In genomic region chr4:25160714-25161598, GRCh38 we compare ENCODE assay signal across 8 cellular contexts. TPM values are rescaled to one million over a fixed set of nuclear protein-coding genes. Genes with fewer than 3 reads are reported as not detected.
DNase-seq lines count a peak whose midpoint lies in the region; ATAC-seq, FAIRE-seq and TF ChIP-seq lines count a peak whose summit lies in the region.

No MANE protein-coding gene starts in this region.

- H3K18ac ChIP-seq in H1 (ENCODE audit: extremely low read depth, low read length) = no peak overlapping the region

- CTCF ChIA-PET in H1 (lab: Charles Lee; ENCODE audit: partially characterized antibody) = interaction anchor here (0.9 to 2.9 kb wide), 3 partner anchors 12 to 180 kb away, joined by 3 to 8 read pairs (median 6); partner anchors contain the start of gene ZCCHC4

- H3K56ac ChIP-seq in H1 (replicated peaks; ENCODE audit: insufficient read length, low read depth, low read length) = no peak overlapping the region

- no peak overlapping the region for H3K4ac ChIP-seq in H1 (replicated peaks; ENCODE audit: insufficient read length, low read depth, low read length)

- H3K14ac ChIP-seq in H1 (ENCODE audit: insufficient read length) = no peak overlapping the region

- no peak overlapping the region for H2AK5ac ChIP-seq in H1 (ENCODE audit: low read depth, low read length)

- WGBS in H1 (ENCODE audit: extremely low coverage in 1 of 2, insufficient coverage in 1 of 2, insufficient read length in 1 of 2, insufficient replicate concordance in 2 of 2, low coverage in 1 of 2, low lambda C conversion rate in 2 of 2, missing lambda C conversion rate in 1 of 2), 2 experiments = 44 to 100% methylated on average over 1 to 16 of the region's 16 CpGs

- POLR2A ChIA-PET in H1 (lab: Charles Lee; ENCODE audit: partially characterized antibody) = interaction anchor here (1.5 to 2.4 kb wide), 3 partner anchors 16 to 152 kb away, joined by 4 to 9 read pairs (median 8); partner anchors contain the start of gene ZCCHC4

- no peak overlapping the region for H4K8ac ChIP-seq in H1 (ENCODE audit: extremely low read depth, insufficient read depth, low read length)

- peak overlapping the region; percentile 90 for H3K4me3 ChIP-seq in AG10803 (ENCODE audit: low read length)
- peak overlapping the region; percentile 67 to 82 (median 82) for H3K4me3 ChIP-seq in H1 (ENCODE audit: extremely low read depth in 1 of 4, insufficient read depth in 2 of 4, low read depth in 3 of 4, low read length in 4 of 4)
- peak overlapping the region; percentile 92 to 94 for H3K4me3 ChIP-seq in muscle layer of duodenum (ENCODE audit: low read depth in 1 of 2, low read length in 2 of 2)

- FAIRE-seq in H1 (lab: Jason Lieb, UNC) = no peak

- H3K27ac ChIP-seq in H1 (ENCODE audit: low read depth, low read length) (no peak overlapping the region), muscle layer of duodenum (ENCODE audit: low read length) (peak overlapping the region; percentile 94)

- TF ChIP-seq POLR2A in H1 (IDR thresholded peaks at IDR 0.05; ENCODE audit: control extremely low read depth in 1 of 2, low read depth in 2 of 2, low read length in 2 of 2) = no peak

- no peak overlapping the region for H2BK120ac ChIP-seq in H1 (replicated peaks; ENCODE audit: low read depth, low read length)

- no peak overlapping the region for H2BK20ac ChIP-seq in H1 (ENCODE audit: low read length)

- no peaks in the 10 kb centered on the region for H3K79me1 ChIP-seq in H1 (ENCODE audit: low read depth, low read length)

- no peaks in the 10 kb centered on the region for H3K36me3 ChIP-seq in H1 (ENCODE audit: control insufficient read depth in 2 of 4, insufficient read depth in 4 of 4, low read length in 3 of 4)
- peaks cover 0 to 6% of the 10 kb centered on the region in 2 donors for H3K36me3 ChIP-seq in muscle layer of duodenum (ENCODE audit: control insufficient read depth in 1 of 2, insufficient read depth in 2 of 2, low read length in 2 of 2)

- H3K4me2 ChIP-seq in H1 (ENCODE audit: insufficient read depth in 1 of 2, low read depth in 2 of 2, low read length in 2 of 2) = peak overlapping the region; percentile 74 to 90

- no peak overlapping the region for H3K23ac ChIP-seq in H1 (ENCODE audit: insufficient read length)

- no peak overlapping the region for H4K91ac ChIP-seq in H1 (replicated peaks; ENCODE audit: insufficient read length, low read length)

- no peak for TF ChIP-seq EP300 in H1 (IDR thresholded peaks at IDR 0.05; ENCODE audit: borderline replicate concordance in 1 of 2, low read depth in 2 of 2, low read length in 2 of 2)

- peak overlapping the region; percentile 79 for H2AFZ ChIP-seq in H1 (ENCODE audit: low read length)

- H3K27me3 ChIP-seq in H1 (replicated peaks in 1 of 4; ENCODE audit: control insufficient read depth in 3 of 4, extremely low read depth in 1 of 4, insufficient read depth in 3 of 4, low read length in 3 of 4) (no peaks in the 10 kb centered on the region), muscle layer of duodenum (ENCODE audit: low read depth, low read length) (no peaks in the 10 kb centered on the region)

- ATAC-seq in GM18508 (IDR thresholded peaks at IDR 0.05; ENCODE audit: insufficient read depth, unreplicated experiment) = peak; percentile 24
- peak; percentile 37 for ATAC-seq in HG03135 (IDR thresholded peaks at IDR 0.05; ENCODE audit: unreplicated experiment)

- H3K79me2 ChIP-seq in H1 (ENCODE audit: control insufficient read depth in 1 of 2, insufficient read depth in 2 of 2, low read length in 2 of 2) = no peaks in the 10 kb centered on the region

- peaks cover 7% of the 10 kb centered on the region for H3K23me2 ChIP-seq in H1 (ENCODE audit: low read depth, low read length)

- no peak overlapping the region for H4K5ac ChIP-seq in H1 (ENCODE audit: insufficient read length, low read depth, low read length)

- H2BK15ac ChIP-seq in H1 (ENCODE audit: low read length) = no peak overlapping the region; the same call in 1 of the 2 replicates

- peak overlapping the region in 2 of 4 experiments; percentile 64 to 77; a peak in 3 of 7 replicates for H3K9ac ChIP-seq in H1 (replicated peaks in 1 of 4; ENCODE audit: extremely low read depth in 1 of 4, low read depth in 3 of 4, low read length in 3 of 4)

- TF ChIP-seq CTCF in AG10803 (conservative IDR thresholded peaks at IDR 0.05; ENCODE audit: low read length) = no peak
- TF ChIP-seq CTCF in H1 (IDR thresholded peaks at IDR 0.05; ENCODE audit: control extremely low read depth in 1 of 3, insufficient read depth in 1 of 3, low read depth in 1 of 3, low read length in 3 of 3) = no peak

- H2BK12ac ChIP-seq in H1 (ENCODE audit: low read depth, low read length) = no peak overlapping the region; the same call in 1 of the 2 replicates

- H3K4me1 ChIP-seq in H1 (replicated peaks in 1 of 4; ENCODE audit: control insufficient read depth in 3 of 4, insufficient read depth in 4 of 4, low read length in 3 of 4) (peaks cover 0 to 3% (median 2%) of the 10 kb centered on the region in 4 experiments; a peak in 4 of 7 replicates), muscle layer of duodenum (ENCODE audit: control insufficient read depth in 1 of 2, insufficient read depth in 2 of 2, low read length in 2 of 2) (peaks cover 11 to 17% of the 10 kb centered on the region in 2 donors)

- peaks cover 0 to under 1% of the 10 kb centered on the region in 2 experiments for H4K20me1 ChIP-seq in H1 (replicated peaks in 1 of 2; ENCODE audit: control insufficient read depth in 1 of 2, insufficient read depth in 2 of 2, low read length in 2 of 2)

- peak overlapping the region; percentile 36; the same call in 1 of the 2 replicates for H2BK5ac ChIP-seq in H1 (ENCODE audit: low read depth, low read length)

- TF ChIP-seq RAD21 in H1 (IDR thresholded peaks at IDR 0.05 in 1 of 2, conservative IDR thresholded peaks at IDR 0.05 in 1 of 2; ENCODE audit: low read depth in 2 of 2, low read length in 2 of 2) = no peak

- DNase-seq in AG10803 (ENCODE audit: low read depth) (no peak), RPMI8226 (peak; percentile 5), H1 (ENCODE audit: low read depth in 1 of 2, low spot score in 2 of 2) (no peak), mucosa of gallbladder (ENCODE audit: low spot score) (no peak), hippocampal formation (lab: John Stamatoyannopoulos, UW) (no peak)

- H3K9me3 ChIP-seq in H1 (ENCODE audit: insufficient read depth in 2 of 2, low read depth in 1 of 2, low read length in 1 of 2) (no peaks in the 10 kb centered on the region), muscle layer of duodenum (ENCODE audit: control insufficient read depth in 1 of 2, low read length in 2 of 2) (no peaks in the 10 kb centered on the region)

TF ChIP-seq in H1, 55 proteins besides CTCF, POLR2A, EP300 and RAD21:
- TF ChIP-seq SIN3A (conservative IDR thresholded peaks at IDR 0.05 in 1 of 2, IDR thresholded peaks at IDR 0.05 in 1 of 2; ENCODE audit: low read depth in 1 of 2, low read length in 2 of 2) = 0 out of 4 replicates have a peak, but pooled peaks of 1 of the 2 experiments have one; percentile 10
- TF ChIP-seq, protein P1, sequence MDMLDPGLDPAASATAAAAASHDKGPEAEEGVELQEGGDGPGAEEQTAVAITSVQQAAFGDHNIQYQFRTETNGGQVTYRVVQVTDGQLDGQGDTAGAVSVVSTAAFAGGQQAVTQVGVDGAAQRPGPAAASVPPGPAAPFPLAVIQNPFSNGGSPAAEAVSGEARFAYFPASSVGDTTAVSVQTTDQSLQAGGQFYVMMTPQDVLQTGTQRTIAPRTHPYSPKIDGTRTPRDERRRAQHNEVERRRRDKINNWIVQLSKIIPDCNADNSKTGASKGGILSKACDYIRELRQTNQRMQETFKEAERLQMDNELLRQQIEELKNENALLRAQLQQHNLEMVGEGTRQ (IDR thresholded peaks at IDR 0.05; ENCODE audit: low read length) = peak; percentile 22; the same call in 1 of the 2 replicates
- no peak for TF ChIP-seq CHD1 (IDR thresholded peaks at IDR 0.05; ENCODE audit: low read depth, low read length)
- TF ChIP-seq EGR1 (IDR thresholded peaks at IDR 0.05; ENCODE audit: borderline replicate concordance, low read depth, low read length) = no peak
- TF ChIP-seq SIRT6 (IDR thresholded peaks at IDR 0.05; ENCODE audit: low read length) = no peak

RNA-seq across cellular contexts. Expression of gene SEPSECS, which starts 0.7 kb away (rescaled TPM):
- 4.1 and 4.4 TPM in 2 replicates for total RNA-seq in H1 (2021; fragmentation: NEBNext Ultra II Directional; extraction: Animal tissue kit (Norgen Biotek cat#: 25700))
- polyA plus RNA-seq in H1 (2011; rRNA removed) = 1.1 and 1.9 TPM in 2 replicates
- polyA plus RNA-seq in H1 (2011; cell fraction: cytosol; rRNA removed) = 2.4 TPM
- polyA plus RNA-seq in H1 (2011; cell fraction: nucleus; rRNA removed) = 1.2 TPM
- polyA plus RNA-seq in H1 (2012, experiment 1 of 2) = 1.6 to 2.8 TPM (median 1.9 TPM) in 4 replicates
- polyA plus RNA-seq in H1 (2012, experiment 2 of 2) = 0.13 TPM
- polyA plus RNA-seq in H1 (2013, experiment 1 of 2) = 2.2 TPM
- 2.0 TPM for polyA plus RNA-seq in H1 (2013, experiment 2 of 2)
- 4.9 and 5.9 TPM in 2 replicates for polyA minus RNA-seq in H1 (2011; rRNA and poly(A)+ RNA removed)
- polyA minus RNA-seq in H1 (2011; cell fraction: cytosol; rRNA and poly(A)+ RNA removed) = 7.7 TPM
- 9.7 TPM for polyA minus RNA-seq in H1 (2011; cell fraction: nucleus; rRNA and poly(A)+ RNA removed)
- 17.2 TPM for total RNA-seq in mucosa of gallbladder
